ENCODE assay signal across 8 cellular contexts in the genomic region with DNA sequence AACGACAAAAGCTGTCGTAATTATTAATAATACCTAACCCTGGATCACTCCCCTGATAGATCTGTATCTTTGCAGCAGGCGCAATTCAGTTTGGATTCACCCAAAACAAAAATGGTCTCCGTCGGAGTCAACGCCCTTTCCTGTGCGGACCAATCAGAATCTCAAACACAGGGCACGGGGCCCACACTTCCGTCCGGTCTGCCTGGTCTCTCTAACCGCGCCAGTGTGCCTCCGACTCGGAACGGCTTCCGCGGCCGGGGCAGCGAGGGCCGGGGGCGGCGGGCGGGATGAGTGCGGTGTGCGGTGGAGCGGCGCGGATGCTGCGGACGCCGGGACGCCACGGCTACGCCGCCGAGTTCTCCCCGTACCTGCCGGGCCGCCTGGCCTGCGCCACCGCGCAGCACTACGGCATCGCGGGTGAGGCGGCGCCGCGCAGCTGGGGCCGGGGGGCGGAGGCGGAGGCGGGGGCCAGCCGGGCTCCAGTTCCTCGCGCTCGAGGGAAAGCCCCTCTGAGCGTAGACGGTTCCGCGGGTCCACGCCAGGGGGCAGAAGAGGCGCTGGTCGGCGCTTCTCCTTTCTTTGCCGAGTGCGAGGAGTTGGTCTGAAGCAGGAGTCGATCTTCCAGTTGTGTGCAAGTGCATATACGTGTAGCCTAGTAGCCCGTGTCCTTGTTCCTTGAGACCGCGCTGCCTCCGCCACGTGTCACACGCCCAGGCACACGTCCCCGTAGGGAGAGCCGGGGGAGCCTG. TPM values are rescaled to one million over a fixed set of nuclear protein-coding genes. Genes with fewer than 3 reads are reported as not detected.
DNase-seq lines count a peak whose midpoint lies in the region; ATAC-seq and TF ChIP-seq lines count a peak whose summit lies in the region.

A gene with protein sequence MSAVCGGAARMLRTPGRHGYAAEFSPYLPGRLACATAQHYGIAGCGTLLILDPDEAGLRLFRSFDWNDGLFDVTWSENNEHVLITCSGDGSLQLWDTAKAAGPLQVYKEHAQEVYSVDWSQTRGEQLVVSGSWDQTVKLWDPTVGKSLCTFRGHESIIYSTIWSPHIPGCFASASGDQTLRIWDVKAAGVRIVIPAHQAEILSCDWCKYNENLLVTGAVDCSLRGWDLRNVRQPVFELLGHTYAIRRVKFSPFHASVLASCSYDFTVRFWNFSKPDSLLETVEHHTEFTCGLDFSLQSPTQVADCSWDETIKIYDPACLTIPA (plus strand): TSS at position 214 of the 749 bp plus-strand sequence. CDS start 74 bp downstream, at position 288.

- DNase-seq in AG10803 (ENCODE audit: low read depth), result peak; percentile 89
- peak; percentile 90 for DNase-seq in NCI-H2227 (lab: John Stamatoyannopoulos, UW; ENCODE audit: unreplicated experiment)
- peak; percentile 69 to 73 (median 72) for DNase-seq in activated CD4-positive, CD25-positive, alpha-beta regulatory T cell (lab: John Stamatoyannopoulos, UW)
- peak; percentile 91 for DNase-seq in central memory CD4-positive, alpha-beta T cell
- peak; percentile 94 for DNase-seq in iris pigment epithelial cell (ENCODE audit: low read depth)
- DNase-seq in spleen, result peak; percentile 96

- 0 to 1% (median 1%) methylated on average over 20 to 78 of the region's 78 CpGs for WGBS in spleen, 5 donors

- intact Hi-C loops in spleen (cut with DNase I; ENCODE audit: low total_unique reads), result no loop called here

- TF ChIP-seq POLR2A in GM18951 (IDR thresholded peaks at IDR 0.05; ENCODE audit: extremely low read depth, insufficient read depth, insufficient read length), result peak; percentile 77
- peak in 2 of 3 donors; percentile 8 to 45 for TF ChIP-seq POLR2A in spleen (IDR thresholded peaks at IDR 0.05)

- ATAC-seq in HG03175 (IDR thresholded peaks at IDR 0.05; ENCODE audit: unreplicated experiment), result peak; percentile 97

- peak within 1 kb of the TSS; percentile 92 to 95 (median 93) for H3K27ac ChIP-seq in spleen

- TF ChIP-seq CTCF in AG10803 (conservative IDR thresholded peaks at IDR 0.05; ENCODE audit: low read length) (peak; percentile 62), spleen (IDR thresholded peaks at IDR 0.05 in 8 of 11, conservative IDR thresholded peaks at IDR 0.05 in 3 of 11) (peak in 10 of 11 experiments; percentile 57 to 88 (median 74))

- H3K9me3 ChIP-seq in spleen, result no peaks in the 10 kb centered on the region

- in situ Hi-C loops in GM18951 (cut with MboI; ENCODE audit: low sequenced_read_pairs, unreplicated experiment), result no loop called here

- H3K4me3 ChIP-seq in AG10803 (ENCODE audit: low read length) (peak within 1 kb of the TSS; percentile 79), spleen (peak within 1 kb of the TSS; percentile 54 to 81 (median 64))

- no peaks in the 10 kb centered on the region for H3K27me3 ChIP-seq in spleen (replicated peaks in 1 of 7)

- peaks cover 4 to 23% (median 12%) of the 10 kb centered on the region in 6 donors for H3K4me1 ChIP-seq in spleen

- H3K36me3 ChIP-seq in spleen, result peaks cover 0 to 24% (median 9%) of the 10 kb centered on the region in 6 donors

RNA-seq across cellular contexts. Expression of the gene that starts here (rescaled TPM):
- 1 to 10 TPM; 2.2 to 6.4 (median 5.6) TPM for total RNA-seq in spleen
- 1 to 10 TPM; 2.8 to 4.5 (median 3.8) TPM for polyA plus RNA-seq in spleen

Comparison
In these comparisons a context has a peak if more than half of its experiments do, and no peak if none do; other contexts are left out.
1. Peak in every context shown above with its lines: DNase-seq, ATAC-seq, H3K4me3 ChIP-seq and H3K27ac ChIP-seq.